1 cellular context compared by ENCODE assay signal in genomic region chr7:138460649-138461607, GRCh38.
TF ChIP-seq lines count a peak whose summit lies in the region.

No MANE protein-coding gene starts in this region.

TF ChIP-seq in K562, 482 proteins besides CTCF, POLR2A, EP300 and RAD21 (continued from another document and continues in another):
- no peak; the same call in 1 of the 2 replicates for TF ChIP-seq FOSL1 (tag; conservative IDR thresholded peaks at IDR 0.05)
- TF ChIP-seq DPF2 (IDR thresholded peaks at IDR 0.05): peak; percentile 54
- TF ChIP-seq NKRF (IDR thresholded peaks at IDR 0.05; ENCODE audit: borderline replicate concordance): peak; percentile 53; the same call in 1 of the 2 replicates
- no peak for TF ChIP-seq TRIM24 (IDR thresholded peaks at IDR 0.05)
- no peak for TF ChIP-seq SETDB1 (IDR thresholded peaks at IDR 0.05; ENCODE audit: low read length)
- no peak for TF ChIP-seq PHF21A (IDR thresholded peaks at IDR 0.05; ENCODE audit: borderline replicate concordance, low read depth)
- TF ChIP-seq MTA2 (IDR thresholded peaks at IDR 0.05; ENCODE audit: low read depth): no peak
- no peak for TF ChIP-seq ZNF707 (CRISPR knock-in tag; conservative IDR thresholded peaks at IDR 0.05)
- TF ChIP-seq ZNF316 (IDR thresholded peaks at IDR 0.05): no peak
- TF ChIP-seq HSF4 (CRISPR knock-in tag; IDR thresholded peaks at IDR 0.05; ENCODE audit: borderline replicate concordance): no peak
- TF ChIP-seq NBN (IDR thresholded peaks at IDR 0.05; ENCODE audit: low read depth): peak; percentile 58; the same call in 1 of the 2 replicates
- no peak for TF ChIP-seq RUNX1 (IDR thresholded peaks at IDR 0.05; ENCODE audit: low read depth)
- TF ChIP-seq UBTF (IDR thresholded peaks at IDR 0.05; ENCODE audit: borderline replicate concordance in 1 of 2, low read depth in 2 of 2, low read length in 2 of 2): peak; percentile 17 to 74; a peak in 2 of 4 replicates
- no peak for TF ChIP-seq SMAD2 (IDR thresholded peaks at IDR 0.05; ENCODE audit: low read depth, low read length)
- no peak for TF ChIP-seq BHLHE40 (IDR thresholded peaks at IDR 0.05; ENCODE audit: low read length)
- TF ChIP-seq ARID4B (CRISPR knock-in tag; IDR thresholded peaks at IDR 0.05): peak; percentile 93
- no peak for TF ChIP-seq ZNF280B (CRISPR knock-in tag; IDR thresholded peaks at IDR 0.05)
- TF ChIP-seq ZBTB43 (CRISPR knock-in tag; IDR thresholded peaks at IDR 0.05): peak; percentile 87; the same call in 1 of the 2 replicates
- no peak for TF ChIP-seq TSHZ1 (CRISPR knock-in tag; IDR thresholded peaks at IDR 0.05)
- TF ChIP-seq HNRNPL (IDR thresholded peaks at IDR 0.05; ENCODE audit: low read depth, low read length): peak; percentile 93
- no peak for TF ChIP-seq COPS2 (conservative IDR thresholded peaks at IDR 0.05)
- TF ChIP-seq CBFA2T3 (IDR thresholded peaks at IDR 0.05): 0 out of 2 replicates have a peak, but pooled peaks have one; percentile 6
- no peak for TF ChIP-seq SAFB2 (IDR thresholded peaks at IDR 0.05; ENCODE audit: borderline replicate concordance, low read depth, low read length, severe bottlenecking)
- peak; percentile 51; the same call in 1 of the 2 replicates for TF ChIP-seq RNF219 (CRISPR knock-in tag; IDR thresholded peaks at IDR 0.05)
- TF ChIP-seq SMARCA4 (IDR thresholded peaks at IDR 0.05): 0 out of 2 replicates have a peak, but pooled peaks have one; percentile 45
- peak; percentile 56 for TF ChIP-seq PCBP1 (IDR thresholded peaks at IDR 0.05; ENCODE audit: low read depth, low read length, poor library complexity, severe bottlenecking)
- TF ChIP-seq BACH1 (tag; IDR thresholded peaks at IDR 0.05): no peak
- TF ChIP-seq BCOR (IDR thresholded peaks at IDR 0.05): peak; percentile 66
- TF ChIP-seq HOMEZ (CRISPR knock-in tag; IDR thresholded peaks at IDR 0.05): no peak; the same call in 1 of the 2 replicates
- peak; percentile 65; the same call in 1 of the 2 replicates for TF ChIP-seq ZSCAN29 (IDR thresholded peaks at IDR 0.05)
- TF ChIP-seq SIX5 (IDR thresholded peaks at IDR 0.05; ENCODE audit: borderline replicate concordance in 1 of 2, insufficient read depth in 1 of 2, low read depth in 1 of 2, low read length in 2 of 2): no peak
- TF ChIP-seq ZKSCAN8 (CRISPR knock-in tag; IDR thresholded peaks at IDR 0.05): no peak
- TF ChIP-seq ZNF655 (CRISPR knock-in tag; IDR thresholded peaks at IDR 0.05): no peak
- TF ChIP-seq KDM5B (IDR thresholded peaks at IDR 0.05; ENCODE audit: insufficient replicate concordance, low read depth, low read length): peak; percentile 34
- TF ChIP-seq ZNF76 (CRISPR knock-in tag; IDR thresholded peaks at IDR 0.05; ENCODE audit: borderline replicate concordance): no peak
- TF ChIP-seq FOXK1 (CRISPR knock-in tag; IDR thresholded peaks at IDR 0.05; ENCODE audit: borderline replicate concordance): peak; percentile 83; the same call in 1 of the 2 replicates
- TF ChIP-seq RBBP5 (IDR thresholded peaks at IDR 0.05; ENCODE audit: borderline replicate concordance, insufficient read depth, low read length, poor library complexity, severe bottlenecking): peak; percentile 98
